Comparison of ENCODE assay signal across 8 cellular contexts in genomic region chr16:5025171-5025632, GRCh38. TPM values are rescaled to one million over a fixed set of nuclear protein-coding genes. Genes with fewer than 3 reads are reported as not detected.
A peak's percentile ranks its signal among the peaks of the same experiment; 100 is the strongest.
DNase-seq lines count a peak whose midpoint lies in the region; ATAC-seq and TF ChIP-seq lines count a peak whose summit lies in the region.

No MANE protein-coding gene starts in this region.

- H3K27ac Mint-ChIP-seq in CD4-positive, alpha-beta memory T cell, result no peak overlapping the region

- H3K36me3 ChIP-seq in MM.1S (replicated peaks; ENCODE audit: insufficient read depth, low read length), result no peaks in the 10 kb centered on the region
- peaks cover 10% of the 10 kb centered on the region for H3K36me3 ChIP-seq in CD4-positive, alpha-beta memory T cell (ENCODE audit: insufficient read depth, low read length)

- TF ChIP-seq CTCF in MM.1S (IDR thresholded peaks at IDR 0.05; ENCODE audit: low read length) (0 out of 2 replicates have a peak, but pooled peaks have one; percentile 8), VCaP (conservative IDR thresholded peaks at IDR 0.05) (no peak)

- H3K27ac ChIP-seq in MM.1S (ENCODE audit: low read length), result no peak overlapping the region
- H3K27ac ChIP-seq in VCaP, result peak overlapping the region; percentile 79
- H3K27ac ChIP-seq in layer of hippocampus (ENCODE audit: low read depth, low read length), result peak overlapping the region; percentile 72
- no peak overlapping the region for H3K27ac ChIP-seq in CD4-positive, alpha-beta memory T cell (ENCODE audit: low read depth, low read length)

- CTCF ChIA-PET in CD4-positive, alpha-beta memory T cell (lab: Charles Lee; ENCODE audit: partially characterized antibody), result interaction anchor here (1.3 kb wide), 1 partner anchor 69 kb away, joined by 4 read pairs; no protein-coding TSS in a partner anchor

- no peak for ATAC-seq in HG02884 (IDR thresholded peaks at IDR 0.05; ENCODE audit: unreplicated experiment)

- H3K4me3 ChIP-seq in MM.1S (ENCODE audit: low read length), result no peak overlapping the region
- no peak overlapping the region for H3K4me3 ChIP-seq in CD4-positive, alpha-beta memory T cell (ENCODE audit: low read length in 2 of 2)

- peaks cover 0 to 1% (median 0%) of the 10 kb centered on the region in 8 donors for H3K9me3 Mint-ChIP-seq in CD4-positive, alpha-beta memory T cell

- no peak overlapping the region for H3K9ac ChIP-seq in MM.1S (ENCODE audit: low read length)

- H3K79me2 ChIP-seq in MM.1S (ENCODE audit: low read length), result no peaks in the 10 kb centered on the region

- peaks cover 0 to 1% of the 10 kb centered on the region in 2 donors for H3K27me3 Mint-ChIP-seq in CD4-positive, alpha-beta memory T cell

- POLR2A ChIA-PET in CD4-positive, alpha-beta memory T cell (lab: Charles Lee; ENCODE audit: partially characterized antibody), result no interaction called here

- intact Hi-C loops in CD4-positive, alpha-beta memory T cell (cut with micrococcal nuclease), result no loop called here

- no peaks in the 10 kb centered on the region for H3K4me1 Mint-ChIP-seq in CD4-positive, alpha-beta memory T cell

- no peaks in the 10 kb centered on the region for H3K9me2 ChIP-seq in MM.1S (replicated peaks; ENCODE audit: insufficient read depth, low read length)

- peak; percentile 63 for DNase-seq in COR-L47 (lab: John Stamatoyannopoulos, UW)
- DNase-seq in MM.1S, result no peak
- no peak for DNase-seq in CD4-positive, alpha-beta memory T cell
- no peak for DNase-seq in HuH-7.5 (ENCODE audit: low spot score)
- DNase-seq in activated naive CD4-positive, alpha-beta T cell treated with Interleukin-2 at 50 U/mL for 16 hours, result no peak

- no peaks in the 10 kb centered on the region for H3K4me1 ChIP-seq in MM.1S (ENCODE audit: low read length)
- H3K4me1 ChIP-seq in CD4-positive, alpha-beta memory T cell (ENCODE audit: insufficient read depth, low read length), result no peaks in the 10 kb centered on the region

- H3K4me3 Mint-ChIP-seq in CD4-positive, alpha-beta memory T cell, result no peak overlapping the region

- H3K27me3 ChIP-seq in MM.1S (replicated peaks; ENCODE audit: insufficient read depth, low read length) (peaks cover 36% of the 10 kb centered on the region), layer of hippocampus (ENCODE audit: control insufficient read depth, insufficient read depth, low read length) (no peaks in the 10 kb centered on the region)
- H3K27me3 ChIP-seq in CD4-positive, alpha-beta memory T cell (ENCODE audit: insufficient read depth, low read length), result no peaks in the 10 kb centered on the region

- no peaks in the 10 kb centered on the region for H3F3A ChIP-seq in MM.1S (ENCODE audit: insufficient read depth, low read length)

- H3K9me3 ChIP-seq in MM.1S (replicated peaks; ENCODE audit: insufficient read depth, low read length), result no peaks in the 10 kb centered on the region
- H3K9me3 ChIP-seq in CD4-positive, alpha-beta memory T cell (ENCODE audit: control insufficient read depth in 1 of 2, low read length in 2 of 2), result no peaks in the 10 kb centered on the region

- H3K36me3 Mint-ChIP-seq in CD4-positive, alpha-beta memory T cell, result peaks cover 8 to 19% of the 10 kb centered on the region in 2 donors

- no peak overlapping the region for H2AFZ ChIP-seq in MM.1S (ENCODE audit: low read length)

- H4K20me1 ChIP-seq in MM.1S (ENCODE audit: insufficient read depth, low read length), result no peaks in the 10 kb centered on the region

- no peak overlapping the region for H3K4me2 ChIP-seq in MM.1S (ENCODE audit: low read depth, low read length)

RNA-seq across cellular contexts. Expression of gene NAGPA, which starts 8.5 kb away (rescaled TPM):
- total RNA-seq in CD4-positive, alpha-beta memory T cell, result 10 to 100 TPM; 30.7 to 33.2 TPM
- 10 to 100 TPM; 32.2 to 36.8 TPM for polyA plus RNA-seq in CD4-positive, alpha-beta memory T cell

RNA-seq across cellular contexts. Expression of gene C16orf89, which starts 40.6 kb away (rescaled TPM):
- not detected for total RNA-seq in CD4-positive, alpha-beta memory T cell
- not detected for polyA plus RNA-seq in CD4-positive, alpha-beta memory T cell

RNA-seq across cellular contexts. Expression of gene ALG1, which starts 46.4 kb away (rescaled TPM):
- total RNA-seq in CD4-positive, alpha-beta memory T cell, result 10 to 100 TPM; 23.5 to 28.1 TPM
- polyA plus RNA-seq in CD4-positive, alpha-beta memory T cell, result 10 to 100 TPM; 27.3 to 34.0 TPM

Comparison
In these comparisons a context has a peak if more than half of its experiments do, and no peak if none do; other contexts are left out.
1. H3K27ac ChIP-seq: peak in VCaP (single experiment) and layer of hippocampus (single experiment); none in MM.1S (single experiment) and CD4-positive, alpha-beta memory T cell (single experiment).